In the genomic region with DNA sequence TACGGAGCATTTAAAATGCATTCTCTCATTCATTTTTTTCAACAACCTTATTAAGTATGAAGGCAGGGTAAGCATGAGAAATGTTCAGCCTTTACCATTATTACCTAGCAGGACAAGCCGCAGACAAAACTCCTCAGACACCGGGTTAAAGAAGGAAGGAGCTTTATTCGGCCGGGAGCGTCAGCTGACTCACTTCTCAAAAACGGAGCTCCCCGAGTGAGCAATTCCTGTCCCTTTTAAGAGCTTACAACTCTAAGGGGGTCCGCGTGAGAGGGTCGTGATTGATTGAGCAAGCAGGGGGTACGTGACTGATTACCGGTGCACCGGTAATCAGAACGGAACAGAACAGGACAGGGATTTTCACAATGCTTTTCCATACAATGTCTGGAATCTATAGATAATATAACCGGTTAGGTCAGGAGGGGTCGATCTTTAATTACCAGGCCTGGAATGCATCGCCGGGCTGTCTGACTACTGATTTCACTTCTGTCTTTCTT, we compare ENCODE assay signal across 8 cellular contexts. TPM values are rescaled to one million over a fixed set of nuclear protein-coding genes. Genes with fewer than 3 reads are reported as not detected.
DNase-seq lines count a peak whose midpoint lies in the region; ATAC-seq and TF ChIP-seq lines count a peak whose summit lies in the region.
"Not testable (repeated sequence)": the region's sequence is repeated elsewhere in the genome, so short reads cannot be mapped to it uniquely, and the experiment has no call there.

No MANE protein-coding gene starts in this region.

- in situ Hi-C loops in GM23248 (cut with MboI) = not testable (repeated sequence)

- H3K9me2 ChIP-seq in GM23248 (ENCODE audit: insufficient read depth) = not testable (repeated sequence)

- H3K9me3 Mint-ChIP-seq in natural killer cell treated with Interleukin-12 subunit alpha and Interleukin-12 subunit beta and Interleukin-15 and Interleukin-18, amount 100 ng/mL, for 72 hours = not testable (repeated sequence)

- H3K9ac ChIP-seq in GM23248 = peak overlapping the region; percentile 74

- intact Hi-C loops in ascending aorta (cut with DNase I) = loop anchor here (2.0 to 5.0 kb wide), 4 partner anchors 55 to 300 kb away; a partner anchor contains a TSS
- intact Hi-C loops in head of caudate nucleus (cut with DNase I) = loop anchor here (10.0 kb wide), 2 partner anchors 53 to 57 kb away; a partner anchor contains a TSS
- intact Hi-C loops in tibial artery (cut with DNase I; ENCODE audit: low total_unique reads) = loop anchor here (10.0 kb wide), 2 partner anchors 53 to 127 kb away; a partner anchor contains a TSS

- not testable (repeated sequence) for H3K9me3 ChIP-seq in GM23248 (ENCODE audit: low read depth); T-helper 17 cell (ENCODE audit: control insufficient read depth, low read length, poor library complexity, severe bottlenecking); ascending aorta; tibial artery

- peaks cover 22% of the 10 kb centered on the region for H3F3A ChIP-seq in GM23248 (ENCODE audit: insufficient read depth)

- H3K27me3 Mint-ChIP-seq in T-helper 17 cell; natural killer cell treated with Interleukin-12 subunit alpha and Interleukin-12 subunit beta and Interleukin-15 and Interleukin-18, amount 100 ng/mL, for 72 hours: not testable (repeated sequence)

- H3K27me3 ChIP-seq in GM23248 (replicated peaks; ENCODE audit: insufficient read depth); ascending aorta; tibial artery: not testable (repeated sequence)

- not testable (repeated sequence) for H3K36me3 ChIP-seq in GM23248 (ENCODE audit: low read depth)
- H3K36me3 ChIP-seq in ascending aorta = peaks cover 0 to 17% of the 10 kb centered on the region in 2 donors
- H3K36me3 ChIP-seq in tibial artery = peaks cover 7 to 19% (median 12%) of the 10 kb centered on the region in 3 donors

- H3K36me3 Mint-ChIP-seq in T-helper 17 cell (ENCODE audit: low read depth); natural killer cell treated with Interleukin-12 subunit alpha and Interleukin-12 subunit beta and Interleukin-15 and Interleukin-18, amount 100 ng/mL, for 72 hours: not testable (repeated sequence)

- 2% methylated on average over 19 of the region's 19 CpGs for WGBS in GM23248 (ENCODE audit: low coverage in 1 of 2, low lambda C conversion rate in 2 of 2, missing lambda C conversion rate in 2 of 2), 2 experiments

- peak overlapping the region; percentile 94 for H3K4me3 Mint-ChIP-seq in T-helper 17 cell
- H3K4me3 Mint-ChIP-seq in natural killer cell treated with Interleukin-12 subunit alpha and Interleukin-12 subunit beta and Interleukin-15 and Interleukin-18, amount 100 ng/mL, for 72 hours = peak overlapping the region; percentile 93

- ATAC-seq in T-helper 17 cell = peak; percentile 8
- peak; percentile 29 to 39 for ATAC-seq in natural killer cell treated with Interleukin-12 subunit alpha and Interleukin-12 subunit beta and Interleukin-15 and Interleukin-18, amount 100 ng/mL, for 72 hours

- TF ChIP-seq CTCF in ascending aorta (IDR thresholded peaks at IDR 0.05); tibial artery (IDR thresholded peaks at IDR 0.05): not testable (repeated sequence)

- DNase-seq in ELF-1 (ENCODE audit: low read depth, low spot score) (peak; percentile 60), GM23248 (peak; percentile 64), KG1 (lab: John Stamatoyannopoulos, UW) (peak; percentile 16), head of caudate nucleus (peak in 36 of 42 donors; percentile 5 to 68 (median 40))
- DNase-seq in T-helper 17 cell; ascending aorta (ENCODE audit: low spot score in 2 of 2); tibial artery: not testable (repeated sequence)
- DNase-seq in natural killer cell treated with Interleukin-12 subunit alpha and Interleukin-12 subunit beta and Interleukin-15 and Interleukin-18, amount 100 ng/mL, for 72 hours (ENCODE audit: low spot score) = peak; percentile 64

- H3K4me1 ChIP-seq in GM23248 (ENCODE audit: insufficient read depth) = not testable (repeated sequence)
- H3K4me1 ChIP-seq in ascending aorta = peaks cover 0 to 12% of the 10 kb centered on the region in 2 donors
- peaks cover 0 to 17% (median 11%) of the 10 kb centered on the region in 4 donors for H3K4me1 ChIP-seq in tibial artery

- peak overlapping the region; percentile 96 for H3K27ac Mint-ChIP-seq in T-helper 17 cell
- peak overlapping the region; percentile 98 to 100 for H3K27ac Mint-ChIP-seq in natural killer cell treated with Interleukin-12 subunit alpha and Interleukin-12 subunit beta and Interleukin-15 and Interleukin-18, amount 100 ng/mL, for 72 hours

- peak overlapping the region; percentile 88 for H2AFZ ChIP-seq in GM23248

- peak overlapping the region; percentile 93 for H3K4me2 ChIP-seq in GM23248 (ENCODE audit: unreplicated experiment)

- H4K20me1 ChIP-seq in GM23248 (ENCODE audit: insufficient read depth) = not testable (repeated sequence)

- peak overlapping the region; percentile 68 for H3K27ac ChIP-seq in GM23248
- H3K27ac ChIP-seq in ascending aorta = peak overlapping the region; percentile 11 to 61
- peak overlapping the region; percentile 65 to 74 for H3K27ac ChIP-seq in tibial artery

- not testable (repeated sequence) for H3K79me2 ChIP-seq in GM23248 (ENCODE audit: insufficient read depth)

- peak overlapping the region; percentile 80 for H3K4me3 ChIP-seq in GM23248
- H3K4me3 ChIP-seq in ascending aorta = peak overlapping the region; percentile 63 to 64
- peak overlapping the region; percentile 74 to 93 for H3K4me3 ChIP-seq in tibial artery

- H3K4me1 Mint-ChIP-seq in T-helper 17 cell = peaks cover 28% of the 10 kb centered on the region
- H3K4me1 Mint-ChIP-seq in natural killer cell treated with Interleukin-12 subunit alpha and Interleukin-12 subunit beta and Interleukin-15 and Interleukin-18, amount 100 ng/mL, for 72 hours (ENCODE audit: low read depth in 2 of 2) = peaks cover 33 to 42% of the 10 kb centered on the region in 2 donors

RNA-seq across cellular contexts. Expression of a gene that starts 0.5 kb away (rescaled TPM):
- 25.8 and 34.9 TPM in 2 replicates for total RNA-seq in GM23248 (2014; rRNA removed; shearing (Covaris generic))
- 31.9 and 33.5 TPM in 2 replicates for polyA plus RNA-seq in GM23248 (2016; fragmentation: Nextera tagmentation; extraction: Ambion mirVana)
- total RNA-seq in T-helper 17 cell (10 to 100 TPM; 24.1 to 29.7 TPM), ascending aorta (20.3 TPM)
- total RNA-seq in natural killer cell treated with Interleukin-12 subunit alpha and Interleukin-12 subunit beta and Interleukin-15 and Interleukin-18, amount 100 ng/mL, for 72 hours = 10 to 100 TPM; 27.8 to 29.2 TPM

RNA-seq across cellular contexts. Expression of a gene that starts 24.2 kb away (rescaled TPM):
- 34.4 and 44.3 TPM in 2 replicates for total RNA-seq in GM23248 (2014; rRNA removed; shearing (Covaris generic))
- 38.5 and 38.7 TPM in 2 replicates for polyA plus RNA-seq in GM23248 (2016; fragmentation: Nextera tagmentation; extraction: Ambion mirVana)
- total RNA-seq in T-helper 17 cell (1 to 10 TPM in 1 of 2 donors, under 1 TPM in 1; 0.89 to 1.5 TPM), ascending aorta (241 TPM)
- 1 to 10 TPM in 1 of 2 donors, under 1 TPM in 1; 0.53 to 2.5 TPM for total RNA-seq in natural killer cell treated with Interleukin-12 subunit alpha and Interleukin-12 subunit beta and Interleukin-15 and Interleukin-18, amount 100 ng/mL, for 72 hours

RNA-seq across cellular contexts. Expression of a gene that starts 55.0 kb away (rescaled TPM):
- total RNA-seq in GM23248 (2014; rRNA removed; shearing (Covaris generic)) = 57.0 and 63.4 TPM in 2 replicates
- 92.7 and 93.4 TPM in 2 replicates for polyA plus RNA-seq in GM23248 (2016; fragmentation: Nextera tagmentation; extraction: Ambion mirVana)
- total RNA-seq in T-helper 17 cell (10 to 100 TPM; 50.8 to 52.7 TPM), ascending aorta (54.1 TPM)
- 10 to 100 TPM; 62.8 to 86.4 TPM for total RNA-seq in natural killer cell treated with Interleukin-12 subunit alpha and Interleukin-12 subunit beta and Interleukin-15 and Interleukin-18, amount 100 ng/mL, for 72 hours

Comparison
In these comparisons a context has a peak if more than half of its experiments do, and no peak if none do; other contexts are left out.
1. RNA of a gene that starts 24.2 kb away (total RNA-seq): 241 TPM in ascending aorta (single experiment) and 34.4 to 44.3 TPM in GM23248; 0.53 to 2.5 TPM in natural killer cell treated with Interleukin-12 subunit alpha and Interleukin-12 subunit beta and Interleukin-15 and Interleukin-18, amount 100 ng/mL, for 72 hours and 0.89 to 1.5 TPM in T-helper 17 cell; every median in the first group is over 10 times any median in the second.
2. Peak in every context shown above with its lines, with median percentiles within 50 percentile points of each other: H3K27ac ChIP-seq and H3K4me3 ChIP-seq.